ENCODE assay signal across 25 cellular contexts in genomic region chr6:21235162-21235561, GRCh38.
"Had no signal": no experiment of that assay in that cellular context is flagged by ENCODE, and none has a peak within 500 bp of the region (broad histone marks: within the 10 kb centered on the region; RNA-seq: fewer than 3 reads in every experiment).

No MANE protein-coding gene starts in this region.

- DNase-seq: colonic mucosa; effector CD8-positive, alpha-beta T cell; foreskin melanocyte; glutamatergic neuron; heart right ventricle; hippocampal formation; left cardiac atrium; left lung; mesenchymal stem cell; natural killer cell; right lobe of liver; small intestine; stimulated activated CD4-positive, alpha-beta T cell treated with anti-CD3 and anti-CD28 coated beads, Interleukin-12 subunit alpha, Interleukin-12 subunit beta, amount 100 ng/mL, for 4 hours; stimulated activated CD4-positive, alpha-beta T cell treated with anti-CD3 and anti-CD28 coated beads, Interleukin-1b, Interleukin-23, amount 100 ng/mL, for 48 hours; stimulated activated CD4-positive, alpha-beta T cell treated with anti-CD3 and anti-CD28 coated beads, Interleukin-4, amount 100 ng/mL, for 1 hour; stimulated activated CD8-positive, alpha-beta memory T cell treated with anti-CD3 and anti-CD28 coated beads, Interleukin-4, amount 100 ng/mL, for 48 hours; stimulated activated naive CD4-positive, alpha-beta T cell treated with Interleukin-2 at 50 U/mL for 16 hours; stomach; thyroid gland had no signal

- H3K4me1 ChIP-seq: colonic mucosa, esophagus muscularis mucosa, heart right ventricle, left lung, parathyroid adenoma, right lobe of liver, stomach, thyroid gland, vagina had no signal

- H3K27ac Mint-ChIP-seq: dendritic cell treated with granulocyte-macrophage colony-stimulating factor and Interleukin-4, amounts not matched to agents 40 ng/mL and 50 ng/mL, for 4 days; natural killer cell; neural progenitor cell; progenitor cell of endocrine pancreas had no signal

- ATAC-seq: heart right ventricle, left cardiac atrium, left lung, natural killer cell, right lobe of liver had no signal

- H3K27me3 ChIP-seq: colonic mucosa, esophagus muscularis mucosa, heart right ventricle, left lung, neural progenitor cell, right lobe of liver, stomach, thyroid gland, vagina had no signal

- H3K36me3 ChIP-seq: colonic mucosa, right lobe of liver, thyroid gland had no signal

- H3K4me3 ChIP-seq: colonic mucosa, esophagus muscularis mucosa, heart right ventricle, left lung, neural progenitor cell, right lobe of liver, stomach, thyroid gland, vagina had no signal

- H3K27me3 Mint-ChIP-seq: dendritic cell treated with granulocyte-macrophage colony-stimulating factor and Interleukin-4, amounts not matched to agents 40 ng/mL and 50 ng/mL, for 4 days; progenitor cell of endocrine pancreas had no signal

- H3K9me3 ChIP-seq: colonic mucosa, right lobe of liver, thyroid gland, vagina had no signal

- H3K4me3 Mint-ChIP-seq: dendritic cell treated with granulocyte-macrophage colony-stimulating factor and Interleukin-4, amounts not matched to agents 40 ng/mL and 50 ng/mL, for 4 days; natural killer cell; neural progenitor cell had no signal

- H3K4me1 Mint-ChIP-seq: natural killer cell had no signal

- H3K27ac ChIP-seq: colonic mucosa, esophagus muscularis mucosa, heart right ventricle, left lung, neural progenitor cell, parathyroid adenoma, right lobe of liver, stomach, thyroid gland, vagina had no signal
